In the genomic region with DNA sequence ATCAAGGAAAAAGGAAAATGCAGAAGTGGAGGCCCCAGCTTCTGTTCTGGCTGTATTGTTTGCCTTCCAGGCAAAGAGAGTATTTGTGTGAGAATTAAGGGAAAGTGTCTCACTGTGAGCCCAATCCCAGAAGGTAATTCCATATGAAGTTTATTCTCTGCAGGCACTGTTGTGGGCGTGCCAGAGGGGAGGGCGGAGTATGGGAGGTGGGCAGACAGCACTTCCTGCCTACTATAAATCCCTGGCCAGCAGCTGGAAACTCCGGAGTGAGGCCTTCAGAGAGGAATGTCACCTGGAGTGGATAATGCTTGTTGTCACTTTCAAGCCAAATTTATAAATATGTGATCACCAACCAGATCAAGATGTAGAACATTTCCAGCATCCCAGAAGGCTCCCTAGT, we compare ENCODE assay signal across 17 cellular contexts.
DNase-seq lines count a peak whose midpoint lies in the region; ATAC-seq lines count a peak whose summit lies in the region.
"Had no signal": no experiment of that assay in that cellular context is flagged by ENCODE, and none has a peak within 500 bp of the region (broad histone marks: within the 10 kb centered on the region; RNA-seq: fewer than 3 reads in every experiment).

No MANE protein-coding gene starts in this region.

- no peaks in the 10 kb centered on the region for H3K9me3 Mint-ChIP-seq in stimulated activated naive CD8-positive, alpha-beta T cell treated with anti-CD3 and anti-CD28 coated beads, Interleukin-15, amount 100 ng/mL, for 72 hours
- H3K9me3 Mint-ChIP-seq: memory B cell had no signal

- no peak for ATAC-seq in stimulated activated naive CD8-positive, alpha-beta T cell treated with anti-CD3 and anti-CD28 coated beads, Interleukin-15, amount 100 ng/mL, for 72 hours
- ATAC-seq: A549, sciatic nerve had no signal

- H3K27ac Mint-ChIP-seq in stimulated activated naive CD8-positive, alpha-beta T cell treated with anti-CD3 and anti-CD28 coated beads, Interleukin-15, amount 100 ng/mL, for 72 hours = no peak overlapping the region
- H3K27ac Mint-ChIP-seq: IgD-negative memory B cell, memory B cell had no signal

- no peak overlapping the region for H3K4me3 Mint-ChIP-seq in stimulated activated naive CD8-positive, alpha-beta T cell treated with anti-CD3 and anti-CD28 coated beads, Interleukin-15, amount 100 ng/mL, for 72 hours
- H3K4me3 Mint-ChIP-seq: IgD-negative memory B cell, memory B cell had no signal

- DNase-seq in NCI-H82 (lab: John Stamatoyannopoulos, UW) (peak; percentile 24), NCI-H82 treated with DMSO at 0.1 percent for 48 hours (lab: John Stamatoyannopoulos, UW; ENCODE audit: unreplicated experiment) (no peak), NCI-H69 (lab: John Stamatoyannopoulos, UW) (peak; percentile 77), glomerular visceral epithelial cell (ENCODE audit: extremely low spot score) (peak; percentile 51), NCI-H1930 (lab: John Stamatoyannopoulos, UW) (no peak), KG1 (lab: John Stamatoyannopoulos, UW) (no peak)
- DNase-seq in stimulated activated naive CD8-positive, alpha-beta T cell treated with anti-CD3 and anti-CD28 coated beads, Interleukin-15, amount 100 ng/mL, for 72 hours = no peak
- DNase-seq: activated CD4-positive, alpha-beta T cell treated with anti-CD3 and anti-CD28 coated beads, Interleukin-2, amount 50 U/mL, for 48 hours; foreskin melanocyte; NCI-H2171 had no signal

- peaks cover 76% of the 10 kb centered on the region for H3K4me1 Mint-ChIP-seq in stimulated activated naive CD8-positive, alpha-beta T cell treated with anti-CD3 and anti-CD28 coated beads, Interleukin-15, amount 100 ng/mL, for 72 hours

- peak overlapping the region; percentile 20 for H3K27ac ChIP-seq in temporal lobe (ENCODE audit: low read depth, low read length)
- H3K27ac ChIP-seq: A549, SJCRH30, thoracic aorta had no signal

- no peaks in the 10 kb centered on the region for H3K27me3 Mint-ChIP-seq in stimulated activated naive CD8-positive, alpha-beta T cell treated with anti-CD3 and anti-CD28 coated beads, Interleukin-15, amount 100 ng/mL, for 72 hours
- H3K27me3 Mint-ChIP-seq: IgD-negative memory B cell, memory B cell had no signal

Comparison
In these comparisons a context has a peak if more than half of its experiments do, and no peak if none do; other contexts are left out.
1. DNase-seq: peak in NCI-H82 (single experiment), NCI-H69 (single experiment) and glomerular visceral epithelial cell (single experiment); none in NCI-H82 treated with DMSO at 0.1 percent for 48 hours (single experiment), stimulated activated naive CD8-positive, alpha-beta T cell treated with anti-CD3 and anti-CD28 coated beads, Interleukin-15, amount 100 ng/mL, for 72 hours (0 of 2), NCI-H1930 (0 of 2) and KG1 (single experiment).